8 cellular contexts compared by ENCODE assay signal in the genomic region with DNA sequence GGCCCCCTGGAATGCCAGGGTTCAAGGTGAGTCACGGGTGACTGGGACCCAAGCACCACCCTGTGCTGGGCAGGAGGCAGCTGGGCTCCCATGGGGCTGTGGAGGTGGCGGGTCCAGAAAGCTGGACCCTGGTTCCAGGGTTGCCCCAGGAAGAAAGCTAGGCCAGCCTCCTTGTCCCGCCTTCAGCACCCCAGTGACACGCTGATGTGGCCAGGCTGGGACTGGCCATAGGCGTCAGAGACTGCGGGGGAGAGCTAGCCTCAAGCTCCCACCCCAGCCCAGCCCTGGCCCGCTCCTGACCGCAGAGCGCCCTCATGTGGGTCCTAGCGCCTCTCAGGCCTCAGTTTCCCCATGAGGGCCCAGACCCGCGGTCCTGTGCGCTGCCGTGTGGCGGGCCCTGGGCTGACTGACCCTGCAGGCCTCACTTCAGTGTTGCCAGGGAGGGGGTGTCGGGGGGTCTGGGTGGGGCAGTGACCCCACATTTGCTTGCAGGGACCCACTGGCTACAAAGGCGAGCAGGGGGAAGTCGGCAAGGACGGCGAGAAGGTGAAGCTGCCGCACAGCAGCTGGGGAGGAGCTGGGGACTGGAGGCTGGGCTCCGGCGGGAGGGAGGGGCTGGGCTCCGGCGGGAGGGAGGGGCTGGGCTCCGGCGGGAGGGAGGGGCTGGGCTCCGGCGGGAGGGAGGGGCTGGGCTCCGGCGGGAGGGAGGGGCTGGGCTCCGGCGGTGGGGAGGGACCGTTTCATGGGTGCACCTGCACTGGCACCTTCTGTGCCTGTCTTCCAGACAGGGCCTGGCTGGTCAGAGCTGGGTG. TPM values are rescaled to one million over a fixed set of nuclear protein-coding genes. Genes with fewer than 3 reads are reported as not detected.
A peak's percentile ranks its signal among the peaks of the same experiment; 100 is the strongest.
DNase-seq lines count a peak whose midpoint lies in the region; ATAC-seq and TF ChIP-seq lines count a peak whose summit lies in the region.

No MANE protein-coding gene starts in this region.

- H3K27me3 ChIP-seq in breast epithelium, result no peaks in the 10 kb centered on the region
- no peaks in the 10 kb centered on the region for H3K27me3 ChIP-seq in NT2/D1 (ENCODE audit: insufficient read depth, insufficient read length)
- H3K27me3 ChIP-seq in brain microvascular endothelial cell (replicated peaks), result no peaks in the 10 kb centered on the region

- POLR2A ChIA-PET in MCF 10A (lab: Yijun Ruan, JAX), result interaction anchor here (0.5 kb wide), 1 partner anchor 11 kb away, joined by 3 read pairs; no protein-coding TSS in a partner anchor

- H3K36me3 Mint-ChIP-seq in MCF 10A (ENCODE audit: insufficient read depth, unreplicated experiment), result no peaks in the 10 kb centered on the region

- intact Hi-C loops in breast epithelium (cut with DNase I; ENCODE audit: low total_unique reads) (no loop called here), MCF 10A (cut with micrococcal nuclease) (loop anchor here (5.0 kb wide), 1 partner anchor 38 kb away; a partner anchor contains a TSS)

- H3K4me3 ChIP-seq in breast epithelium (peak overlapping the region in 2 of 3 donors; percentile 53 to 69), NT2/D1 (ENCODE audit: insufficient read length, low read depth) (no peak overlapping the region), brain microvascular endothelial cell (ENCODE audit: low read depth, low read length) (no peak overlapping the region)

- H3K4me3 Mint-ChIP-seq in MCF 10A (ENCODE audit: unreplicated experiment), result no peak overlapping the region

- in situ Hi-C loops in brain microvascular endothelial cell (cut with HindIII; ENCODE audit: low pct_ligation_motif_present, low sequenced_read_pairs), result no loop called here

- H3K4me1 ChIP-seq in breast epithelium (peaks cover 5 to 8% of the 10 kb centered on the region in 2 donors), NT2/D1 (ENCODE audit: insufficient read depth, insufficient read length) (peaks cover 53% of the 10 kb centered on the region)

- no peaks in the 10 kb centered on the region for H3K27me3 Mint-ChIP-seq in MCF 10A (ENCODE audit: insufficient read depth, unreplicated experiment)

- ATAC-seq in HG03135 (IDR thresholded peaks at IDR 0.05; ENCODE audit: unreplicated experiment), result no peak

- peak overlapping the region; percentile 72 for H3K9ac ChIP-seq in NT2/D1 (ENCODE audit: insufficient read length, low read depth)

- BruUV-seq in MCF 10A (replicated peaks; lab: Mats Ljungman, UMichigan), result no TSS peak

- H3K4me1 Mint-ChIP-seq in MCF 10A (ENCODE audit: insufficient read depth, unreplicated experiment), result no peaks in the 10 kb centered on the region

- DNase-seq in breast epithelium (ENCODE audit: low spot score in 2 of 2), result peak in 1 of 2 donors; percentile 64
- no peak for DNase-seq in MCF 10A (ENCODE audit: unreplicated experiment)
- no peak for DNase-seq in NT2/D1 (ENCODE audit: low read depth, low spot score)
- DNase-seq in astrocyte of the hippocampus (ENCODE audit: low read depth, low spot score), result peak; percentile 77
- DNase-seq in lung microvascular endothelial cell (ENCODE audit: low read depth in 2 of 2), result peak; percentile 27 to 54
- DNase-seq in amniotic stem cell (lab: John Stamatoyannopoulos, UW), result no peak
- DNase-seq in brain microvascular endothelial cell, result no peak

- CTCF ChIA-PET in MCF 10A (lab: Yijun Ruan, JAX), result no interaction called here

- H3K9me3 Mint-ChIP-seq in MCF 10A (ENCODE audit: unreplicated experiment), result no peaks in the 10 kb centered on the region

- H3K36me3 ChIP-seq in breast epithelium (no peaks in the 10 kb centered on the region), NT2/D1 (ENCODE audit: insufficient read depth, insufficient read length, low read length) (peaks cover 92% of the 10 kb centered on the region), brain microvascular endothelial cell (replicated peaks) (no peaks in the 10 kb centered on the region)

- TF ChIP-seq CTCF in breast epithelium (IDR thresholded peaks at IDR 0.05) (no peak), MCF 10A (IDR thresholded peaks at IDR 0.05; ENCODE audit: unreplicated experiment) (no peak), brain microvascular endothelial cell (IDR thresholded peaks at IDR 0.05; ENCODE audit: low read depth, low read length, missing control alignments) (no peak)

- no peaks in the 10 kb centered on the region for H3K9me3 ChIP-seq in breast epithelium
- no peaks in the 10 kb centered on the region for H3K9me3 ChIP-seq in NT2/D1 (ENCODE audit: insufficient read depth, low read length)

- no peak overlapping the region for H3K27ac Mint-ChIP-seq in MCF 10A (ENCODE audit: low read depth, unreplicated experiment)

- no peak for TF ChIP-seq POLR2A in breast epithelium (IDR thresholded peaks at IDR 0.05)

- peak overlapping the region; percentile 73 to 78 for H3K27ac ChIP-seq in breast epithelium
- no peak overlapping the region for H3K27ac ChIP-seq in brain microvascular endothelial cell

RNA-seq across cellular contexts. Expression of a gene that starts 7.8 kb away (rescaled TPM):
- 10 to 100 TPM in 1 of 3 donors, 1 to 10 TPM in 1, under 1 TPM in 1; 0.16 to 10.2 (median 5.0) TPM for total RNA-seq in breast epithelium
- total RNA-seq in MCF 10A (2022), result not detected in 2 replicates
- 0.44 and 0.99 TPM in 2 replicates for total RNA-seq in lung microvascular endothelial cell

RNA-seq across cellular contexts. Expression of a gene that starts 20.0 kb away (rescaled TPM):
- 10 to 100 TPM; 38.5 to 45.3 (median 44.2) TPM for total RNA-seq in breast epithelium
- 28.8 and 31.0 TPM in 2 replicates for total RNA-seq in MCF 10A (2022)
- total RNA-seq in lung microvascular endothelial cell, result 19.2 and 23.0 TPM in 2 replicates

RNA-seq across cellular contexts. Expression of a gene that starts 28.4 kb away (rescaled TPM):
- total RNA-seq in breast epithelium (10 to 100 TPM in 2 of 3 donors, 1 to 10 TPM in 1; 8.5 to 12.9 (median 12.5) TPM), MCF 10A (2022) (16.9 and 17.8 TPM in 2 replicates), lung microvascular endothelial cell (12.4 and 12.7 TPM in 2 replicates)

RNA-seq across cellular contexts. Expression of a gene that starts 36.9 kb away (rescaled TPM):
- total RNA-seq in breast epithelium (10 to 100 TPM in 2 of 3 donors, 1 to 10 TPM in 1; 7.8 to 21.0 (median 12.5) TPM), MCF 10A (2022) (10.8 and 12.8 TPM in 2 replicates), lung microvascular endothelial cell (7.2 and 11.7 TPM in 2 replicates)

Comparison
In these comparisons a context has a peak if more than half of its experiments do, and no peak if none do; other contexts are left out.
1. DNase-seq: peak in astrocyte of the hippocampus (single experiment) and lung microvascular endothelial cell (2 of 2); none in MCF 10A (single experiment), NT2/D1 (single experiment), amniotic stem cell (single experiment) and brain microvascular endothelial cell (single experiment).
2. H3K4me3 ChIP-seq: peak in breast epithelium (2 of 3); none in NT2/D1 (single experiment) and brain microvascular endothelial cell (single experiment).